Comparison of ENCODE assay signal across 16 cellular contexts in the genomic region with DNA sequence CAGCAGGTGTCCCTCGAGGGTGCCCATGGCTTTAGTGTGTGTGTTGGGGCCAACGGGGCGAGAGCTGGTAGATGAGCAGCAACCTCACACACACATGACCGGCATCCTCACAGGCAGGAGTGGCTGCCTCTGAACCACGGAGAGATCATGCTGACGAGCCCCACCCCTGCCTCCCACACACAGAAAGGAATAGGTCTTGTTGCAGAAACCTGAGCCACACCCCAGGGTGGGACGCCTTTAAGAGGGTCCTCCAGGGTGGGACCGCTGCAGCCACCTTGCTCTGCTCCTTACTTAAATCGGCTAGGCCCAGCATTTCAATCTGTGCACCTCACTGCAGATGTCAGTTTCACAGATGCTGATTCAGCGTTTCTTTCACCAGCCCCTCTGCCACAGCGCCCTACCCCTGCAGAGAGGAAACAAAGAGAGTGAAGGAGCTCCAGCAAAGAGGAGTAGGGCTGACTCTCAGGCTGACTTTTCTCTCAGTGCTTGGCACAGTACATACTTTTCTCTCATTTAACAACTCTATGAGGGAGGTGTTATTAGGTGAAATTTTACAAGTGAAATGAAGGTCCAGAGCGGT.
DNase-seq lines count a peak whose midpoint lies in the region; ATAC-seq lines count a peak whose summit lies in the region.
"Had no signal": no experiment of that assay in that cellular context is flagged by ENCODE, and none has a peak within 500 bp of the region (broad histone marks: within the 10 kb centered on the region; RNA-seq: fewer than 3 reads in every experiment).

No MANE protein-coding gene starts in this region.

- H3K27me3 Mint-ChIP-seq in activated CD4-positive, alpha-beta T cell treated with anti-CD3 and anti-CD28 coated beads, Interleukin-2, amount 10 ng/mL, durations not matched to agents 24 days and 14 days: peaks cover 30% of the 10 kb centered on the region

- no peaks in the 10 kb centered on the region for H3K9me3 Mint-ChIP-seq in activated CD4-positive, alpha-beta T cell treated with anti-CD3 and anti-CD28 coated beads, Interleukin-2, amount 10 ng/mL, durations not matched to agents 24 days and 14 days

- H3K27ac Mint-ChIP-seq in activated CD4-positive, alpha-beta T cell treated with anti-CD3 and anti-CD28 coated beads, Interleukin-2, amount 10 ng/mL, durations not matched to agents 24 days and 14 days: no peak overlapping the region
- H3K27ac Mint-ChIP-seq: CD8-positive, alpha-beta T cell had no signal

- intact Hi-C loops in activated CD4-positive, alpha-beta T cell treated with anti-CD3 and anti-CD28 coated beads, Interleukin-2, amount 10 ng/mL, durations not matched to agents 24 days and 14 days (cut with micrococcal nuclease): no loop called here

- ATAC-seq in HG03175 (IDR thresholded peaks at IDR 0.05; ENCODE audit: unreplicated experiment): no peak
- ATAC-seq: CD8-positive, alpha-beta T cell had no signal

- H3K4me3 ChIP-seq in iPS-18c (ENCODE audit: insufficient read depth, low read depth, low read length): peak overlapping the region; percentile 5; the same call in 1 of the 2 replicates
- H3K4me3 ChIP-seq: MG63 had no signal

- H3K9me3 ChIP-seq in iPS-18c (ENCODE audit: control insufficient read depth, insufficient read depth, low read length): peaks cover 2% of the 10 kb centered on the region

- no peaks in the 10 kb centered on the region for H3K4me1 Mint-ChIP-seq in activated CD4-positive, alpha-beta T cell treated with anti-CD3 and anti-CD28 coated beads, Interleukin-2, amount 10 ng/mL, durations not matched to agents 24 days and 14 days

- no peak overlapping the region for H3K4me3 Mint-ChIP-seq in activated CD4-positive, alpha-beta T cell treated with anti-CD3 and anti-CD28 coated beads, Interleukin-2, amount 10 ng/mL, durations not matched to agents 24 days and 14 days
- H3K4me3 Mint-ChIP-seq: CD8-positive, alpha-beta T cell had no signal

- peak; percentile 42 for DNase-seq in activated CD4-positive, alpha-beta T cell treated with anti-CD3 and anti-CD28 coated beads, Interleukin-2, amount 10 ng/mL, durations not matched to agents 24 days and 14 days
- no peak for DNase-seq in activated CD4-positive, alpha-beta T cell treated with anti-CD3 and anti-CD28 coated beads, Interleukin-2, amount 50 U/mL, for 1 hour
- DNase-seq in RPMI8226 (peak; percentile 34), HuH-7 (ENCODE audit: low spot score) (no peak), Kasumi-1 (lab: John Stamatoyannopoulos, UW) (no peak), NCI-H187 treated with DMSO at 0.1 percent for 48 hours (lab: John Stamatoyannopoulos, UW) (no peak)
- DNase-seq: CD8-positive, alpha-beta T cell; EL; KG1; MG63; NCI-H1105 treated with DMSO at 0.1 percent for 48 hours; NCI-H2029; NCI-H524; SIG-M5 had no signal

- H3K36me3 Mint-ChIP-seq in activated CD4-positive, alpha-beta T cell treated with anti-CD3 and anti-CD28 coated beads, Interleukin-2, amount 10 ng/mL, durations not matched to agents 24 days and 14 days (ENCODE audit: low read depth): no peaks in the 10 kb centered on the region
- H3K36me3 Mint-ChIP-seq: CD8-positive, alpha-beta T cell had no signal

Comparison
In these comparisons a context has a peak if more than half of its experiments do, and no peak if none do; other contexts are left out.
1. DNase-seq: peak in activated CD4-positive, alpha-beta T cell treated with anti-CD3 and anti-CD28 coated beads, Interleukin-2, amount 10 ng/mL, durations not matched to agents 24 days and 14 days (single experiment) and RPMI8226 (single experiment); none in activated CD4-positive, alpha-beta T cell treated with anti-CD3 and anti-CD28 coated beads, Interleukin-2, amount 50 U/mL, for 1 hour (single experiment), HuH-7 (single experiment), Kasumi-1 (0 of 2) and NCI-H187 treated with DMSO at 0.1 percent for 48 hours (single experiment).